26 cellular contexts compared by ENCODE assay signal in the genomic region with DNA sequence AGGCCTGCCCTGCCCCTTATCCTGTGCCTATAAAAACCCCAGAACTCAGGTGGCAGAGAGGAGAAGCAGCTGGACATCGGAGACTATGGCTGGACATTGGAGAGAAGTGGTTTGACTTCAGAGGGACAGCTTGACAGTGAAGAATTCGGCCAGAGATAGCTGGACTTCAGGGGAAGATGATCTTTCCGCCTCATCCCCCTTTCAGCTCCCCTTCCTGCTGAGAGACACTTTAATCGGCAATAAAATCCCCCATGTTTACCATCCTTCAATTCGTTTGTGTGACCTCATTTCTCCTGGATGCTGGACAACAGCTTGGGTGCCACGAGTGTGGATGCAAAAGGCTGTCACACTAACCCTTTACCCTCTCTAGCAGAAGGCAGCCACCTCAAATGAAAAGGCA.
"Had no signal": no experiment of that assay in that cellular context is flagged by ENCODE, and none has a peak within 500 bp of the region (broad histone marks: within the 10 kb centered on the region; RNA-seq: fewer than 3 reads in every experiment).

No MANE protein-coding gene starts in this region.

- H3K36me3 ChIP-seq: esophagus squamous epithelium, neutrophil, pancreas, right lobe of liver, stomach, thyroid gland had no signal

- H3K9me3 Mint-ChIP-seq: effector memory CD8-positive, alpha-beta T cell; immature natural killer cell; memory B cell; mesothelial cell of epicardium; naive B cell; natural killer cell treated with Interleukin-12 subunit alpha and Interleukin-12 subunit beta and Interleukin-15 and Interleukin-18, amount 100 ng/mL, for 72 hours; stimulated activated effector memory CD8-positive, alpha-beta T cell treated with anti-CD3 and anti-CD28 coated beads, Interleukin-12 subunit alpha, Interleukin-12 subunit beta, amount 100 ng/mL, for 72 hours; type B pancreatic cell had no signal

- H3K27ac ChIP-seq: esophagus squamous epithelium, neutrophil, pancreas, right lobe of liver, stomach, thyroid gland had no signal

- DNase-seq: cortex of kidney; effector memory CD8-positive, alpha-beta T cell; erythroblast; esophagus squamous epithelium; foreskin melanocyte; hypothalamus; immature natural killer cell; kidney glomerular epithelial cell; mucosa of descending colon; naive B cell; pancreas; right lobe of liver; small intestine; stimulated activated CD4-positive, alpha-beta T cell treated with anti-CD3 and anti-CD28 coated beads, Interleukin-2, amount 100 ng/mL, for 24 hours; stimulated activated CD4-positive, alpha-beta T cell treated with anti-CD3 and anti-CD28 coated beads, Interleukin-4, amount 100 ng/mL, for 24 hours; stimulated activated naive CD4-positive, alpha-beta T cell treated with Interleukin-2 at 50 U/mL for 16 hours; stomach; thyroid gland had no signal

- ATAC-seq: effector memory CD8-positive, alpha-beta T cell; left lobe of liver; mucosa of descending colon; pancreas; stimulated activated effector memory CD8-positive, alpha-beta T cell treated with anti-CD3 and anti-CD28 coated beads, Interleukin-12 subunit alpha, Interleukin-12 subunit beta, amount 100 ng/mL, for 72 hours had no signal

- H3K4me1 ChIP-seq: esophagus squamous epithelium, pancreas, right lobe of liver, thyroid gland had no signal

- H3K4me3 Mint-ChIP-seq: effector memory CD8-positive, alpha-beta T cell; immature natural killer cell; memory B cell; mesothelial cell of epicardium; naive B cell; natural killer cell treated with Interleukin-12 subunit alpha and Interleukin-12 subunit beta and Interleukin-15 and Interleukin-18, amount 100 ng/mL, for 72 hours; stimulated activated effector memory CD8-positive, alpha-beta T cell treated with anti-CD3 and anti-CD28 coated beads, Interleukin-12 subunit alpha, Interleukin-12 subunit beta, amount 100 ng/mL, for 72 hours; type B pancreatic cell had no signal

- H3K4me3 ChIP-seq: esophagus squamous epithelium, lung, mucosa of descending colon, pancreas, right lobe of liver, stomach, thyroid gland had no signal

- H3K4me1 Mint-ChIP-seq: memory B cell had no signal

- H3K27me3 ChIP-seq: esophagus squamous epithelium, neutrophil, pancreas, right lobe of liver, stomach, thyroid gland had no signal

- H3K9me3 ChIP-seq: esophagus squamous epithelium, mucosa of descending colon, neutrophil, pancreas, right lobe of liver, stomach, thyroid gland had no signal

- H3K27me3 Mint-ChIP-seq: effector memory CD8-positive, alpha-beta T cell; memory B cell; type B pancreatic cell had no signal

- H3K27ac Mint-ChIP-seq: effector memory CD8-positive, alpha-beta T cell; immature natural killer cell; memory B cell; mesothelial cell of epicardium; natural killer cell treated with Interleukin-12 subunit alpha and Interleukin-12 subunit beta and Interleukin-15 and Interleukin-18, amount 100 ng/mL, for 72 hours; stimulated activated effector memory CD8-positive, alpha-beta T cell treated with anti-CD3 and anti-CD28 coated beads, Interleukin-12 subunit alpha, Interleukin-12 subunit beta, amount 100 ng/mL, for 72 hours; type B pancreatic cell had no signal

- H3K36me3 Mint-ChIP-seq: immature natural killer cell; memory B cell; mesothelial cell of epicardium; naive B cell; natural killer cell treated with Interleukin-12 subunit alpha and Interleukin-12 subunit beta and Interleukin-15 and Interleukin-18, amount 100 ng/mL, for 72 hours; stimulated activated effector memory CD8-positive, alpha-beta T cell treated with anti-CD3 and anti-CD28 coated beads, Interleukin-12 subunit alpha, Interleukin-12 subunit beta, amount 100 ng/mL, for 72 hours; type B pancreatic cell had no signal
